Comparison of ENCODE assay signal across 16 cellular contexts in genomic region chr6:86897265-86897664, GRCh38. TPM values are rescaled to one million over a fixed set of nuclear protein-coding genes. Genes with fewer than 3 reads are reported as not detected.
"Had no signal": no experiment of that assay in that cellular context is flagged by ENCODE, and none has a peak within 500 bp of the region (broad histone marks: within the 10 kb centered on the region; RNA-seq: fewer than 3 reads in every experiment).

No MANE protein-coding gene starts in this region.

RNA-seq across cellular contexts. Expression of gene HTR1E, which starts 40.1 kb away (rescaled TPM):
- total RNA-seq: naive thymus-derived CD8-positive, alpha-beta T cell; natural killer cell treated with Interleukin-12 subunit alpha and Interleukin-12 subunit beta and Interleukin-15 and Interleukin-18, amount 100 ng/mL, for 72 hours; omental fat pad; osteocyte; posterior vena cava; prostate gland; pulmonary artery endothelial cell; right atrium auricular region; sciatic nerve; spleen; suprapubic skin; transverse colon; upper lobe of right lung had no signal
- polyA plus RNA-seq: naive thymus-derived CD8-positive, alpha-beta T cell; pancreas; spleen; thymus; urinary bladder had no signal
